1 cellular context compared by ENCODE assay signal in genomic region chr7:6447589-6448210, GRCh38.
TF ChIP-seq lines count a peak whose summit lies in the region.

TSS of gene DAGLB (minus strand) at chr7:6447954. CDS start at chr7:6447842, 112 bp downstream.

TF ChIP-seq in HepG2, 621 proteins besides CTCF, POLR2A, EP300 and RAD21 (continued from another document and continues in another):
- TF ChIP-seq MYPOP (CRISPR knock-in tag; IDR thresholded peaks at IDR 0.05) (peak; percentile 98), HOXD1 (CRISPR knock-in tag; IDR thresholded peaks at IDR 0.05) (peak; percentile 81; the same call in 1 of the 2 replicates), AKNA (CRISPR knock-in tag; IDR thresholded peaks at IDR 0.05; ENCODE audit: borderline replicate concordance) (0 out of 2 replicates have a peak, but pooled peaks have one; percentile 37), ZNF550 (CRISPR knock-in tag; IDR thresholded peaks at IDR 0.05; ENCODE audit: borderline replicate concordance) (no peak), ZNF337 (CRISPR knock-in tag; IDR thresholded peaks at IDR 0.05; ENCODE audit: borderline replicate concordance, low read depth) (no peak), ZNF672 (CRISPR knock-in tag; IDR thresholded peaks at IDR 0.05) (no peak), DPF2 (CRISPR knock-in tag; IDR thresholded peaks at IDR 0.05; ENCODE audit: borderline replicate concordance, low read depth) (no peak), MXI1 (IDR thresholded peaks at IDR 0.05; ENCODE audit: borderline replicate concordance, low read depth, low read length) (peak; percentile 29; the same call in 1 of the 3 replicates), ZNF784 (CRISPR knock-in tag; IDR thresholded peaks at IDR 0.05; ENCODE audit: borderline replicate concordance) (no peak), ZNF678 (CRISPR knock-in tag; IDR thresholded peaks at IDR 0.05) (no peak), JUNB (CRISPR knock-in tag; IDR thresholded peaks at IDR 0.05; ENCODE audit: borderline replicate concordance) (no peak), ZC3H4 (CRISPR knock-in tag; IDR thresholded peaks at IDR 0.05; ENCODE audit: borderline replicate concordance) (no peak), FOXA1 (IDR thresholded peaks at IDR 0.05) (no peak), FOXA1 (CRISPR knock-in tag; IDR thresholded peaks at IDR 0.05) (no peak), ERF (CRISPR knock-in tag; IDR thresholded peaks at IDR 0.05) (no peak), CBX5 (CRISPR knock-in tag; IDR thresholded peaks at IDR 0.05; ENCODE audit: borderline replicate concordance) (no peak; the same call in 1 of the 2 replicates), TAF1 (CRISPR knock-in tag; IDR thresholded peaks at IDR 0.05) (peak; percentile 77), KDM4B (CRISPR knock-in tag; IDR thresholded peaks at IDR 0.05) (no peak), TOPORS (CRISPR knock-in tag; IDR thresholded peaks at IDR 0.05) (no peak), SRSF4 (IDR thresholded peaks at IDR 0.05; ENCODE audit: low read depth, low read length, poor library complexity, severe bottlenecking) (no peak), RXRA (CRISPR knock-in tag; IDR thresholded peaks at IDR 0.05) (no peak), ZNF350 (CRISPR knock-in tag; IDR thresholded peaks at IDR 0.05; ENCODE audit: borderline replicate concordance, low read depth) (no peak; the same call in 1 of the 2 replicates), CSRNP1 (CRISPR knock-in tag; IDR thresholded peaks at IDR 0.05) (0 out of 2 replicates have a peak, but pooled peaks have one; percentile 58), ZNF773 (CRISPR knock-in tag; IDR thresholded peaks at IDR 0.05; ENCODE audit: borderline replicate concordance) (peak; percentile 62; the same call in 1 of the 2 replicates), HOMEZ (CRISPR knock-in tag; IDR thresholded peaks at IDR 0.05; ENCODE audit: low read depth) (no peak), TRAFD1 (CRISPR knock-in tag; IDR thresholded peaks at IDR 0.05; ENCODE audit: borderline replicate concordance) (peak; percentile 74; the same call in 1 of the 2 replicates), ZFP36 (IDR thresholded peaks at IDR 0.05; ENCODE audit: borderline replicate concordance, low read depth, low read length, partially characterized antibody) (no peak), ZBTB1 (CRISPR knock-in tag; IDR thresholded peaks at IDR 0.05; ENCODE audit: borderline replicate concordance) (no peak), PBX2 (CRISPR knock-in tag; IDR thresholded peaks at IDR 0.05) (no peak), GRHL1 (CRISPR knock-in tag; conservative IDR thresholded peaks at IDR 0.05) (no peak), NFE2 (CRISPR knock-in tag; IDR thresholded peaks at IDR 0.05) (no peak), NCOR1 (IDR thresholded peaks at IDR 0.05; ENCODE audit: borderline replicate concordance, low read length) (no peak), RORA (CRISPR knock-in tag; IDR thresholded peaks at IDR 0.05) (no peak), SMAD3 (CRISPR knock-in tag; IDR thresholded peaks at IDR 0.05) (no peak), NRL (CRISPR knock-in tag; IDR thresholded peaks at IDR 0.05; ENCODE audit: borderline replicate concordance) (0 out of 2 replicates have a peak, but pooled peaks have one; percentile 74), LCORL (IDR thresholded peaks at IDR 0.05) (no peak), LCORL (CRISPR knock-in tag; IDR thresholded peaks at IDR 0.05) (no peak), ZSCAN25 (CRISPR knock-in tag; IDR thresholded peaks at IDR 0.05) (no peak)
